8 cellular contexts compared by ENCODE assay signal in the genomic region with DNA sequence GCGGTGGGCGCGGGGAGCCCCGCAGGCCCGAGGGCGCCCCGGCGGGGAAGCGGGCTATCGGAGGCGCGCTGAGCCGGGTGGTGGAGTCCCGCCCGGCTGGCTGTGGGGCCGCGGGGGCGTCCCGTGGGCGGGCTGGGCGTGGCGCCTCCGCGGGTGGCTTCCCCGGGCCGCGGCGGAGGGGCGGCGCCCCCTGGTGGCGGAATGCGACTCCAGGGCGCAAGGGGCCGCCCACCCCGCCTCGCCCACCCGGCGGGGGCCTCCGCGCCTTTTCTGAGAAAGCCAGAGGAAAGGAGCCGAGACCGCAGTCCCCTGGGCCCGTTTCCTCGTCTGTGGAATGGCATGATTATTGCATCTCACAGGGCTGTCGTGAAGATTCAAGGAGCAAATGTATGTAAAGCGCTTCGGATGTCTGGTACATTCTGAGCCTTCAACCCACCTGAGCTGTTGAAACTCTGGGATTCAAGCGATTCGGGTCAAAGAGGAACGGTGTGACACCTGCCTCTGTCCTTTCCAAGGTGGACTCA. TPM values are rescaled to one million over a fixed set of nuclear protein-coding genes. Genes with fewer than 3 reads are reported as not detected.
DNase-seq lines count a peak whose midpoint lies in the region; ATAC-seq, FAIRE-seq and TF ChIP-seq lines count a peak whose summit lies in the region.

No MANE protein-coding gene starts in this region.

- H4K20me1 ChIP-seq in OCI-LY3 (ENCODE audit: insufficient read depth, low read length) = no peaks in the 10 kb centered on the region

- H3K79me2 ChIP-seq in OCI-LY3 (ENCODE audit: low read length) = no peaks in the 10 kb centered on the region

- H3K4me3 Mint-ChIP-seq in activated T-helper 17 cell treated with anti-CD3 and anti-CD28 coated beads, Interleukin-2, amount 50 U/mL, for 72 hours = peak overlapping the region; percentile 53
- H3K4me3 Mint-ChIP-seq in osteocyte (ENCODE audit: unreplicated experiment) = peak overlapping the region; percentile 70

- peak; percentile 79 for TF ChIP-seq CTCF in OCI-LY3 (IDR thresholded peaks at IDR 0.05; ENCODE audit: low read depth, low read length)
- peak; percentile 84 for TF ChIP-seq CTCF in osteocyte (IDR thresholded peaks at IDR 0.05)
- TF ChIP-seq CTCF in testis (IDR thresholded peaks at IDR 0.05) = peak; percentile 83 to 88 (median 86)

- no peak for FAIRE-seq in frontal cortex (lab: Jason Lieb, UNC)

- TF ChIP-seq POLR2A in testis (IDR thresholded peaks at IDR 0.05) = no peak

- H3K27ac Mint-ChIP-seq in activated T-helper 17 cell treated with anti-CD3 and anti-CD28 coated beads, Interleukin-2, amount 50 U/mL, for 72 hours = no peak overlapping the region
- H3K27ac Mint-ChIP-seq in osteocyte (ENCODE audit: unreplicated experiment) = no peak overlapping the region

- H3K36me3 ChIP-seq in OCI-LY3 (replicated peaks; ENCODE audit: low read depth, low read length) (no peaks in the 10 kb centered on the region), testis (ENCODE audit: low read depth, missing control alignments) (no peaks in the 10 kb centered on the region)

- ATAC-seq in HG02759 (IDR thresholded peaks at IDR 0.05; ENCODE audit: unreplicated experiment) = peak; percentile 87
- ATAC-seq in activated T-helper 17 cell treated with anti-CD3 and anti-CD28 coated beads, Interleukin-2, amount 50 U/mL, for 72 hours (replicated peaks) = peak; percentile 77

- peaks cover 24% of the 10 kb centered on the region for H3K27me3 ChIP-seq in OCI-LY3 (ENCODE audit: low read depth, low read length)
- no peaks in the 10 kb centered on the region for H3K27me3 ChIP-seq in testis

- peak; percentile 14 for DNase-seq in DMS153 treated with DMSO at 0.1 percent for 48 hours (lab: John Stamatoyannopoulos, UW; ENCODE audit: unreplicated experiment)
- no peak for DNase-seq in DMS153 (lab: John Stamatoyannopoulos, UW)
- DNase-seq in frontal cortex (ENCODE audit: low spot score in 2 of 2) = peak; percentile 86 to 92
- DNase-seq in osteocyte (ENCODE audit: extremely low spot score, unreplicated experiment) = peak; percentile 88
- peak; percentile 71 for DNase-seq in testis

- peak overlapping the region; percentile 86 for H3K4me3 ChIP-seq in OCI-LY3 (ENCODE audit: low read length)
- H3K4me3 ChIP-seq in testis = peak overlapping the region; percentile 61 to 62

- H3K4me1 ChIP-seq in OCI-LY3 (ENCODE audit: low read length) (peaks cover 10% of the 10 kb centered on the region; the same call in 1 of the 2 replicates), testis (peaks cover 3% of the 10 kb centered on the region)

- no peak overlapping the region for H3K27ac ChIP-seq in OCI-LY3 (ENCODE audit: low read length)
- no peak overlapping the region for H3K27ac ChIP-seq in testis

- H2AFZ ChIP-seq in OCI-LY3 (ENCODE audit: low read depth, low read length) = peak overlapping the region; percentile 93

- peaks cover 5% of the 10 kb centered on the region for H3K27me3 Mint-ChIP-seq in activated T-helper 17 cell treated with anti-CD3 and anti-CD28 coated beads, Interleukin-2, amount 50 U/mL, for 72 hours
- no peaks in the 10 kb centered on the region for H3K27me3 Mint-ChIP-seq in osteocyte (ENCODE audit: unreplicated experiment)

- intact Hi-C loops in testis (cut with DNase I; ENCODE audit: low total_unique reads) = loop anchor here (5.0 kb wide), 1 partner anchor 105 kb away; no protein-coding TSS in a partner anchor

- H3K4me2 ChIP-seq in OCI-LY3 (ENCODE audit: low read length) = peak overlapping the region; percentile 85

- 2 to 9% methylated on average over 6 to 50 of the region's 50 CpGs for WGBS in testis, 2 donors

- no peaks in the 10 kb centered on the region for H3K9me3 Mint-ChIP-seq in activated T-helper 17 cell treated with anti-CD3 and anti-CD28 coated beads, Interleukin-2, amount 50 U/mL, for 72 hours
- no peaks in the 10 kb centered on the region for H3K9me3 Mint-ChIP-seq in osteocyte (ENCODE audit: unreplicated experiment)

- H3K9ac ChIP-seq in OCI-LY3 (ENCODE audit: low read length) = peak overlapping the region; percentile 49

- H3K9me3 ChIP-seq in OCI-LY3 (ENCODE audit: insufficient read depth, low read length) (no peaks in the 10 kb centered on the region), testis (no peaks in the 10 kb centered on the region)

- no peaks in the 10 kb centered on the region for H3K36me3 Mint-ChIP-seq in activated T-helper 17 cell treated with anti-CD3 and anti-CD28 coated beads, Interleukin-2, amount 50 U/mL, for 72 hours (ENCODE audit: low read depth)
- no peaks in the 10 kb centered on the region for H3K36me3 Mint-ChIP-seq in osteocyte (ENCODE audit: unreplicated experiment)

- peaks cover 5% of the 10 kb centered on the region for H3K4me1 Mint-ChIP-seq in activated T-helper 17 cell treated with anti-CD3 and anti-CD28 coated beads, Interleukin-2, amount 50 U/mL, for 72 hours
- peaks cover 20% of the 10 kb centered on the region for H3K4me1 Mint-ChIP-seq in osteocyte (ENCODE audit: unreplicated experiment)

RNA-seq across cellular contexts. Expression of a gene that starts 31.9 kb away (rescaled TPM):
- total RNA-seq in activated T-helper 17 cell treated with anti-CD3 and anti-CD28 coated beads, Interleukin-2, amount 50 U/mL, for 72 hours = 1 to 10 TPM in 1 of 2 donors, under 1 TPM in 1; 0.19 to 3.1 TPM
- total RNA-seq in frontal cortex = 43.2 TPM
- 7.8 and 11.3 TPM in 2 replicates for total RNA-seq in osteocyte
- total RNA-seq in testis = 1 to 10 TPM; 5.1 to 7.0 TPM
- 8.6 TPM for polyA plus RNA-seq in testis (ENCODE audit: insufficient read depth, low read depth, low replicate concordance)
